In the genomic region with DNA sequence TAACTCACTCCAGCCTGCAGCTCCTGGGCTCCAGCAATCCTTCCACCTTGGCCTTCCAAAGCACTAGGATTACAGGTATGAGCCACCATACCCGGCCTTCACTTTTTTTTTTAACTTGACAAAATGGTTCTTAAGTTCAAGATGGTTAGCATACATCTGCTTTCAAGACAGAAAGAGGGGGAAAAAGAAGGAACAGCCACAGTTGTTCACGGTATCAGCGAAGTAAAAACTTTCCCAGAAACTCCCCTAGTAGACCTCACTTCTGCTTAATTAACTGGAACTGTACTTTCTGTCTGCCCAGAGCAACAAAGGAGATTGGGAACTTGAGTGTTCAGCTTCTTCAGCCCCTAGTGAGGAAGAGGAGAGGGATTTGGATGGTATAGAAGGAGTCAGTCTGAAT, we compare ENCODE assay signal across 11 cellular contexts.
A peak's percentile ranks its signal among the peaks of the same experiment; 100 is the strongest.
DNase-seq lines count a peak whose midpoint lies in the region; ATAC-seq and TF ChIP-seq lines count a peak whose summit lies in the region.
"Had no signal": no experiment of that assay in that cellular context is flagged by ENCODE, and none has a peak within 500 bp of the region (broad histone marks: within the 10 kb centered on the region; RNA-seq: fewer than 3 reads in every experiment).

No MANE protein-coding gene starts in this region.

- H3K27me3 ChIP-seq in fibroblast of lung (ENCODE audit: control insufficient read depth, insufficient read depth, low read length) (no peaks in the 10 kb centered on the region), spleen (replicated peaks in 1 of 7) (no peaks in the 10 kb centered on the region)

- no peak overlapping the region for H3K9ac ChIP-seq in fibroblast of lung (ENCODE audit: insufficient read depth, low read length)

- no peak for TF ChIP-seq POLR2A in spleen (IDR thresholded peaks at IDR 0.05)

- 55 to 62% (median 57%) methylated on average over 3 of the region's 3 CpGs for WGBS in spleen, 5 donors

- POLR2A ChIA-PET in HEK293 (lab: Yijun Ruan, JAX) (interaction anchor here (0.6 kb wide), 1 partner anchor 51 kb away, joined by 3 read pairs; no protein-coding TSS in a partner anchor), RWPE1 (lab: Yijun Ruan, JAX; ENCODE audit: low non-redundant PET) (no interaction called here)

- H4K20me1 ChIP-seq in fibroblast of lung (ENCODE audit: control insufficient read depth, extremely low read depth, insufficient read depth, low read length), result no peaks in the 10 kb centered on the region

- no peaks in the 10 kb centered on the region for H3K36me3 ChIP-seq in HEK293 (ENCODE audit: control insufficient read depth in 2 of 2, insufficient read depth in 1 of 2, low read length in 2 of 2)
- H3K36me3 ChIP-seq in fibroblast of lung (ENCODE audit: control insufficient read depth, insufficient read depth, low read length), result no peaks in the 10 kb centered on the region
- H3K36me3 ChIP-seq in spleen, result no peaks in the 10 kb centered on the region

- intact Hi-C loops in spleen (cut with DNase I; ENCODE audit: low total_unique reads), result no loop called here

- H3K79me2 ChIP-seq in fibroblast of lung (ENCODE audit: control insufficient read depth, insufficient read depth, low read length), result no peaks in the 10 kb centered on the region

- H3K4me1 ChIP-seq in HEK293 (ENCODE audit: control insufficient read depth, insufficient read depth, low read length) (no peaks in the 10 kb centered on the region), fibroblast of lung (ENCODE audit: control insufficient read depth, extremely low read depth, insufficient read depth, low read length) (peaks cover 11% of the 10 kb centered on the region), spleen (peaks cover 8 to 36% (median 23%) of the 10 kb centered on the region in 6 donors)

- H3K9me3 ChIP-seq in HEK293 (ENCODE audit: control insufficient read depth, insufficient read depth, low read depth, low read length), result no peaks in the 10 kb centered on the region
- no peaks in the 10 kb centered on the region for H3K9me3 ChIP-seq in fibroblast of lung (ENCODE audit: control insufficient read depth, insufficient read depth, low read depth, low read length)
- H3K9me3 ChIP-seq in spleen, result no peaks in the 10 kb centered on the region

- no peak overlapping the region for H3K4me2 ChIP-seq in fibroblast of lung (ENCODE audit: extremely low read depth, insufficient read depth, low read length)

- no peak overlapping the region for H3K4me3 ChIP-seq in HEK293 (ENCODE audit: low read depth, low read length)
- no peak overlapping the region for H3K4me3 ChIP-seq in fibroblast of lung (replicated peaks in 1 of 4; ENCODE audit: control extremely low read depth in 1 of 4, insufficient read depth in 1 of 4, low read depth in 3 of 4, low read length in 4 of 4)
- no peak overlapping the region for H3K4me3 ChIP-seq in spleen

- CTCF ChIA-PET in HEK293 (lab: Yijun Ruan, JAX), result interaction anchor here (0.7 kb wide), 1 partner anchor 33 kb away, joined by 5 read pairs; no protein-coding TSS in a partner anchor
- CTCF ChIA-PET in RWPE1 (lab: Yijun Ruan, JAX), result interaction anchor here (1.0 kb wide), 2 partner anchors 9 to 61 kb away, joined by 3 read pairs; no protein-coding TSS in a partner anchor

- no peak for ATAC-seq in esophagus mucosa

- no peak for DNase-seq in RWPE1 (ENCODE audit: low spot score)
- no peak for DNase-seq in fibroblast of lung (ENCODE audit: low read depth in 2 of 2)
- DNase-seq in spleen, result no peak
- DNase-seq in NCI-H2081 (lab: John Stamatoyannopoulos, UW), result no peak
- DNase-seq in SKM-1 treated with dmso at 0.1 percent for 144 hours (lab: John Stamatoyannopoulos, UW; ENCODE audit: unreplicated experiment), result no peak
- no peak for DNase-seq in EL
- DNase-seq: DND-41, NCI-H524, T1000 had no signal

- TF ChIP-seq CTCF in HEK293 (tag by site-specific recombination; IDR thresholded peaks at IDR 0.05) (no peak), RWPE1 (conservative IDR thresholded peaks at IDR 0.05; ENCODE audit: low read depth) (no peak), fibroblast of lung (conservative IDR thresholded peaks at IDR 0.05 in 1 of 2, IDR thresholded peaks at IDR 0.05 in 1 of 2; ENCODE audit: low read depth in 1 of 2, low read length in 2 of 2) (no peak), spleen (IDR thresholded peaks at IDR 0.05 in 8 of 11, conservative IDR thresholded peaks at IDR 0.05 in 3 of 11) (no peak)

- H2AFZ ChIP-seq in fibroblast of lung (ENCODE audit: low read length), result no peak overlapping the region

- H3K27ac ChIP-seq in HEK293 (ENCODE audit: extremely low read depth, low read depth, low read length), result no peak overlapping the region
- H3K27ac ChIP-seq in RWPE1, result peak overlapping the region; percentile 84
- peak overlapping the region; percentile 90 for H3K27ac ChIP-seq in fibroblast of lung (ENCODE audit: insufficient read depth, low read length)
- peak overlapping the region in 6 of 8 donors; percentile 57 to 71 (median 66) for H3K27ac ChIP-seq in spleen

TF ChIP-seq in HEK293, 187 proteins besides CTCF, POLR2A, EP300 and RAD21:
- TF ChIP-seq ZNF341 (tag by site-specific recombination; IDR thresholded peaks at IDR 0.05; ENCODE audit: low read depth) (0 out of 2 replicates have a peak, but pooled peaks have one; percentile 22), ZNF10 (tag by site-specific recombination; IDR thresholded peaks at IDR 0.05) (no peak)
